8 cellular contexts compared by ENCODE assay signal in genomic region chr16:1494129-1494640, GRCh38. TPM values are rescaled to one million over a fixed set of nuclear protein-coding genes. Genes with fewer than 3 reads are reported as not detected.
DNase-seq lines count a peak whose midpoint lies in the region; ATAC-seq and TF ChIP-seq lines count a peak whose summit lies in the region.

No MANE protein-coding gene starts in this region.

- TF ChIP-seq CTCF in cardiac fibroblast (IDR thresholded peaks at IDR 0.05; ENCODE audit: low read depth, low read length): peak; percentile 90

- peaks cover 16% of the 10 kb centered on the region for H3K4me1 ChIP-seq in thymus (ENCODE audit: control insufficient read depth, insufficient read depth, low read length)

- H3K4me3 ChIP-seq in cardiac fibroblast (replicated peaks in 1 of 2; ENCODE audit: low read depth in 2 of 2, low read length in 2 of 2) (peak overlapping the region; percentile 78 to 84), thymus (ENCODE audit: low read length) (peak overlapping the region; percentile 93)

- no peaks in the 10 kb centered on the region for H3K9me3 ChIP-seq in thymus (ENCODE audit: control insufficient read depth)

- no peaks in the 10 kb centered on the region for H3K27me3 ChIP-seq in thymus (ENCODE audit: control insufficient read depth, insufficient read depth)

- DNase-seq in DMS53 (lab: John Stamatoyannopoulos, UW) (peak; percentile 43), DMS53 treated with DMSO at 0.1 percent for 48 hours (lab: John Stamatoyannopoulos, UW; ENCODE audit: unreplicated experiment) (no peak), MV-4-11 (lab: John Stamatoyannopoulos, UW) (peak; percentile 23), cardiac fibroblast (ENCODE audit: low read depth in 2 of 2) (peak; percentile 85 to 90), left lobe of liver (ENCODE audit: low spot score) (no peak), DMS153 (lab: John Stamatoyannopoulos, UW) (no peak)

- WGBS in thymus: 76% methylated on average over 25 of the region's 25 CpGs

- peak; percentile 5 for ATAC-seq in left lobe of liver
- ATAC-seq in GM21737 (IDR thresholded peaks at IDR 0.05; ENCODE audit: unreplicated experiment): no peak

- peaks cover 35% of the 10 kb centered on the region for H3K36me3 ChIP-seq in thymus (ENCODE audit: control insufficient read depth, insufficient read depth)

- no peak overlapping the region for H3K27ac ChIP-seq in thymus (ENCODE audit: low read depth)

RNA-seq across cellular contexts. Expression of gene TELO2, which starts 1.0 kb away (rescaled TPM):
- 36.4 TPM for total RNA-seq in left lobe of liver
- polyA plus RNA-seq in thymus: 97.4 TPM

RNA-seq across cellular contexts. Expression of gene PTX4, which starts 5.4 kb away (rescaled TPM):
- not detected for total RNA-seq in left lobe of liver
- polyA plus RNA-seq in thymus: 0.05 TPM

RNA-seq across cellular contexts. Expression of gene CLCN7, which starts 19.4 kb away (rescaled TPM):
- 51.9 TPM for total RNA-seq in left lobe of liver
- polyA plus RNA-seq in thymus: 78.5 TPM

RNA-seq across cellular contexts. Expression of gene TMEM204, which starts 39.3 kb away (rescaled TPM):
- 7.2 TPM for total RNA-seq in left lobe of liver
- polyA plus RNA-seq in thymus: 29.3 TPM

RNA-seq across cellular contexts. Expression of gene CCDC154, which starts 49.8 kb away (rescaled TPM):
- total RNA-seq in left lobe of liver: 1.4 TPM
- 14.0 TPM for polyA plus RNA-seq in thymus

Comparison
In these comparisons a context has a peak if more than half of its experiments do, and no peak if none do; other contexts are left out.
1. DNase-seq: peak in DMS53 (single experiment), MV-4-11 (single experiment) and cardiac fibroblast (2 of 2); none in DMS53 treated with DMSO at 0.1 percent for 48 hours (single experiment), left lobe of liver (single experiment) and DMS153 (single experiment).